ENCODE assay signal across 15 cellular contexts in genomic region chr4:81453024-81453423, GRCh38. TPM values are rescaled to one million over a fixed set of nuclear protein-coding genes. Genes with fewer than 3 reads are reported as not detected.
A peak's percentile ranks its signal among the peaks of the same experiment; 100 is the strongest.
DNase-seq lines count a peak whose midpoint lies in the region; ATAC-seq lines count a peak whose summit lies in the region.
"Had no signal": no experiment of that assay in that cellular context is flagged by ENCODE, and none has a peak within 500 bp of the region (broad histone marks: within the 10 kb centered on the region; RNA-seq: fewer than 3 reads in every experiment).

No MANE protein-coding gene starts in this region.

- ATAC-seq in activated naive CD4-positive, alpha-beta T cell treated with anti-CD3 and anti-CD28 coated beads, Interleukin-2, amount 50 U/mL, for 72 hours: no peak
- ATAC-seq in stimulated activated naive B cell treated with anti-CD40 and anti-IgM and Interleukin-4, amounts not matched to agents 10 μg/mL and 1 μg/mL and 100 μg/mL, for 72 hours (replicated peaks): no peak
- no peak for ATAC-seq in GM21825 (IDR thresholded peaks at IDR 0.05; ENCODE audit: unreplicated experiment)
- ATAC-seq: SK-N-SH treated with all-trans-retinoic acid at 6 μM for 48 hours had no signal

- no peaks in the 10 kb centered on the region for H3K9me3 Mint-ChIP-seq in activated naive CD4-positive, alpha-beta T cell treated with anti-CD3 and anti-CD28 coated beads, Interleukin-2, amount 50 U/mL, for 24 hours
- H3K9me3 Mint-ChIP-seq in activated naive CD4-positive, alpha-beta T cell treated with anti-CD3 and anti-CD28 coated beads, Interleukin-2, amount 50 U/mL, for 72 hours: no peaks in the 10 kb centered on the region
- no peaks in the 10 kb centered on the region for H3K9me3 Mint-ChIP-seq in stimulated activated naive B cell treated with anti-CD40 and anti-IgM and Interleukin-4, amounts not matched to agents 10 μg/mL and 1 μg/mL and 100 μg/mL, for 72 hours

- H3K27me3 Mint-ChIP-seq in activated naive CD4-positive, alpha-beta T cell treated with anti-CD3 and anti-CD28 coated beads, Interleukin-2, amount 50 U/mL, for 24 hours: no peaks in the 10 kb centered on the region
- no peaks in the 10 kb centered on the region for H3K27me3 Mint-ChIP-seq in stimulated activated naive B cell treated with anti-CD40 and anti-IgM and Interleukin-4, amounts not matched to agents 10 μg/mL and 1 μg/mL and 100 μg/mL, for 72 hours

- H3K27ac ChIP-seq in epithelial cell of prostate: peak overlapping the region; percentile 40
- H3K27ac ChIP-seq: Peyer's patch had no signal

- peaks cover 28% of the 10 kb centered on the region for H3K36me3 Mint-ChIP-seq in activated naive CD4-positive, alpha-beta T cell treated with anti-CD3 and anti-CD28 coated beads, Interleukin-2, amount 50 U/mL, for 24 hours
- peaks cover 6 to 12% of the 10 kb centered on the region in 2 donors for H3K36me3 Mint-ChIP-seq in activated naive CD4-positive, alpha-beta T cell treated with anti-CD3 and anti-CD28 coated beads, Interleukin-2, amount 50 U/mL, for 72 hours
- peaks cover 15 to 51% of the 10 kb centered on the region in 2 donors for H3K36me3 Mint-ChIP-seq in stimulated activated naive B cell treated with anti-CD40 and anti-IgM and Interleukin-4, amounts not matched to agents 10 μg/mL and 1 μg/mL and 100 μg/mL, for 72 hours

- H3K4me3 Mint-ChIP-seq in activated naive CD4-positive, alpha-beta T cell treated with anti-CD3 and anti-CD28 coated beads, Interleukin-2, amount 50 U/mL, for 24 hours: no peak overlapping the region
- no peak overlapping the region for H3K4me3 Mint-ChIP-seq in stimulated activated naive B cell treated with anti-CD40 and anti-IgM and Interleukin-4, amounts not matched to agents 10 μg/mL and 1 μg/mL and 100 μg/mL, for 72 hours

- peak overlapping the region; percentile 77 for H3K27ac Mint-ChIP-seq in activated naive CD4-positive, alpha-beta T cell treated with anti-CD3 and anti-CD28 coated beads, Interleukin-2, amount 50 U/mL, for 24 hours
- no peak overlapping the region for H3K27ac Mint-ChIP-seq in activated naive CD4-positive, alpha-beta T cell treated with anti-CD3 and anti-CD28 coated beads, Interleukin-2, amount 50 U/mL, for 72 hours
- H3K27ac Mint-ChIP-seq in stimulated activated naive B cell treated with anti-CD40 and anti-IgM and Interleukin-4, amounts not matched to agents 10 μg/mL and 1 μg/mL and 100 μg/mL, for 72 hours: peak overlapping the region; percentile 20

- H3K4me1 Mint-ChIP-seq in activated naive CD4-positive, alpha-beta T cell treated with anti-CD3 and anti-CD28 coated beads, Interleukin-2, amount 50 U/mL, for 24 hours: peaks cover 21% of the 10 kb centered on the region
- H3K4me1 Mint-ChIP-seq in stimulated activated naive B cell treated with anti-CD40 and anti-IgM and Interleukin-4, amounts not matched to agents 10 μg/mL and 1 μg/mL and 100 μg/mL, for 72 hours: peaks cover 23 to 49% of the 10 kb centered on the region in 2 donors

- DNase-seq in activated naive CD4-positive, alpha-beta T cell treated with anti-CD3 and anti-CD28 coated beads, Interleukin-2, amount 50 U/mL, for 72 hours (ENCODE audit: low spot score in 2 of 2): no peak
- peak; percentile 80 for DNase-seq in NCI-H69 (lab: John Stamatoyannopoulos, UW)
- DNase-seq in epithelial cell of prostate (ENCODE audit: low read depth, low spot score): no peak
- DNase-seq in stimulated activated naive B cell treated with anti-CD40 and anti-IgM and Interleukin-4, amounts not matched to agents 10 μg/mL and 1 μg/mL and 100 μg/mL, for 72 hours: no peak
- DNase-seq in GF-D8 (lab: John Stamatoyannopoulos, UW): no peak
- DNase-seq: Caco-2, KBM-7, NCI-H1092, NCI-H2227 treated with DMSO at 0.1 percent for 48 hours, NCI-H526 treated with DMSO at 0.1 percent for 48 hours, Peyer's patch, SHP77 had no signal

RNA-seq across cellular contexts. Expression of gene RASGEF1B, which starts 18.7 kb away (rescaled TPM):
- 10 to 100 TPM in 1 of 2 donors, 1 to 10 TPM in 1; 2.7 to 10.8 TPM for total RNA-seq in activated naive CD4-positive, alpha-beta T cell treated with anti-CD3 and anti-CD28 coated beads, Interleukin-2, amount 50 U/mL, for 72 hours

Comparison
In these comparisons a context has a peak if more than half of its experiments do, and no peak if none do; other contexts are left out.
1. H3K27ac Mint-ChIP-seq: peak in activated naive CD4-positive, alpha-beta T cell treated with anti-CD3 and anti-CD28 coated beads, Interleukin-2, amount 50 U/mL, for 24 hours (single experiment) and stimulated activated naive B cell treated with anti-CD40 and anti-IgM and Interleukin-4, amounts not matched to agents 10 μg/mL and 1 μg/mL and 100 μg/mL, for 72 hours (single experiment); none in activated naive CD4-positive, alpha-beta T cell treated with anti-CD3 and anti-CD28 coated beads, Interleukin-2, amount 50 U/mL, for 72 hours (0 of 2).